21 cellular contexts compared by ENCODE assay signal in genomic region chr15:69502470-69503045, GRCh38. TPM values are rescaled to one million over a fixed set of nuclear protein-coding genes. Genes with fewer than 3 reads are reported as not detected.
DNase-seq lines count a peak whose midpoint lies in the region; TF ChIP-seq lines count a peak whose summit lies in the region.
"Had no signal": no experiment of that assay in that cellular context is flagged by ENCODE, and none has a peak within 500 bp of the region (broad histone marks: within the 10 kb centered on the region; RNA-seq: fewer than 3 reads in every experiment).

No MANE protein-coding gene starts in this region.

- H3K4me3 Mint-ChIP-seq in chondrocyte (ENCODE audit: unreplicated experiment) = no peak overlapping the region
- H3K4me3 Mint-ChIP-seq: activated naive CD4-positive, alpha-beta T cell treated with anti-CD3 and anti-CD28 coated beads, Interleukin-2, amount 50 U/mL, for 24 hours; CD14-positive monocyte had no signal

- H3K18ac ChIP-seq in neuronal stem cell (ENCODE audit: low read length) = peak overlapping the region; percentile 25

- TF ChIP-seq CTCF in C4-2B (conservative IDR thresholded peaks at IDR 0.05) = peak; percentile 33
- 0 out of 2 replicates have a peak, but pooled peaks have one; percentile 12 for TF ChIP-seq CTCF in LNCaP clone FGC (IDR thresholded peaks at IDR 0.05; ENCODE audit: control insufficient read depth, extremely low read depth, insufficient read depth)
- TF ChIP-seq CTCF in chondrocyte (IDR thresholded peaks at IDR 0.05) = peak; percentile 54
- TF ChIP-seq CTCF in RWPE1 (conservative IDR thresholded peaks at IDR 0.05; ENCODE audit: low read depth) = no peak

- no peak overlapping the region for H3K4ac ChIP-seq in neuronal stem cell (ENCODE audit: low read length)

- CTCF ChIA-PET in RWPE1 (lab: Yijun Ruan, JAX) = interaction anchor here (0.6 to 0.7 kb wide), 3 partner anchors 9 to 30 kb away, joined by 3 to 5 read pairs (median 4); no protein-coding TSS in a partner anchor

- peaks cover 3 to 13% of the 10 kb centered on the region in 2 donors for H3K4me1 ChIP-seq in neuronal stem cell (ENCODE audit: control insufficient read depth in 2 of 2, insufficient read depth in 1 of 2, low read depth in 1 of 2, low read length in 2 of 2)
- H3K4me1 ChIP-seq: body of pancreas, SJSA1, thyroid gland had no signal

- WGBS in neuronal stem cell (ENCODE audit: extremely low coverage in 2 of 2, insufficient read length in 2 of 2, insufficient replicate concordance in 1 of 2), 2 donors = no CpG with 5 or more reads among the region's 10 CpGs

- DNase-seq in LNCaP clone FGC (ENCODE audit: low read depth) (no peak), chondrocyte (ENCODE audit: low spot score) (no peak), neuronal stem cell (ENCODE audit: low spot score) (no peak), DMS 273 (lab: John Stamatoyannopoulos, UW; ENCODE audit: unreplicated experiment) (no peak), NCI-H1092 treated with DMSO at 0.1 percent for 48 hours (lab: John Stamatoyannopoulos, UW) (no peak), RWPE1 (ENCODE audit: low spot score) (no peak)
- no peak for DNase-seq in activated CD8-positive, alpha-beta memory T cell treated with anti-CD3 and anti-CD28 coated beads for 24 hours
- DNase-seq: activated CD4-positive, alpha-beta T cell treated with anti-CD3 and anti-CD28 coated beads for 4 hours; body of pancreas; DMS53; Karpas-422; mucosa of descending colon; NCI-H1436; NCI-H2227 treated with DMSO at 0.1 percent for 48 hours; ovary; small intestine; thyroid gland had no signal

- no peak overlapping the region for H2AK5ac ChIP-seq in neuronal stem cell (ENCODE audit: low read depth, low read length)

- H4K91ac ChIP-seq in neuronal stem cell (ENCODE audit: low read depth, low read length, poor library complexity) = no peak overlapping the region

- H3K14ac ChIP-seq in neuronal stem cell (ENCODE audit: low read length) = no peak overlapping the region

- no peak overlapping the region for H4K8ac ChIP-seq in neuronal stem cell (ENCODE audit: low read depth, low read length)

- H3K27ac Mint-ChIP-seq in chondrocyte (ENCODE audit: unreplicated experiment) = no peak overlapping the region
- H3K27ac Mint-ChIP-seq: activated naive CD4-positive, alpha-beta T cell treated with anti-CD3 and anti-CD28 coated beads, Interleukin-2, amount 50 U/mL, for 24 hours had no signal

- no peak overlapping the region for H3K4me2 ChIP-seq in neuronal stem cell (ENCODE audit: insufficient read depth, low read length, poor library complexity, severe bottlenecking)

- H2BK5ac ChIP-seq in neuronal stem cell (ENCODE audit: low read length) = no peak overlapping the region

- no peak overlapping the region for H2AFZ ChIP-seq in neuronal stem cell (ENCODE audit: low read length)

- no peaks in the 10 kb centered on the region for H3K9me3 Mint-ChIP-seq in chondrocyte (ENCODE audit: low read depth)
- H3K9me3 Mint-ChIP-seq: activated naive CD4-positive, alpha-beta T cell treated with anti-CD3 and anti-CD28 coated beads, Interleukin-2, amount 50 U/mL, for 24 hours had no signal

- POLR2A ChIA-PET in RWPE1 (lab: Yijun Ruan, JAX; ENCODE audit: low non-redundant PET) = no interaction called here

- H2BK15ac ChIP-seq in neuronal stem cell (ENCODE audit: low read length) = no peak overlapping the region

- H3K36me3 Mint-ChIP-seq in chondrocyte (ENCODE audit: low read depth) = peaks cover 1% of the 10 kb centered on the region
- H3K36me3 Mint-ChIP-seq: activated naive CD4-positive, alpha-beta T cell treated with anti-CD3 and anti-CD28 coated beads, Interleukin-2, amount 50 U/mL, for 24 hours; CD14-positive monocyte had no signal

- H2BK12ac ChIP-seq in neuronal stem cell (ENCODE audit: low read length) = no peak overlapping the region

- no peak overlapping the region for H3K23ac ChIP-seq in neuronal stem cell (ENCODE audit: low read depth, low read length, poor library complexity)

- H3K27me3 ChIP-seq in neuronal stem cell (ENCODE audit: control insufficient read depth in 3 of 3, insufficient read depth in 3 of 3, low read depth in 1 of 3, low read length in 3 of 3) = peaks cover 0 to 5% (median 0%) of the 10 kb centered on the region in 3 experiments
- H3K27me3 ChIP-seq: body of pancreas, ovary, SJSA1, thyroid gland had no signal

- no peaks in the 10 kb centered on the region for H3K4me1 Mint-ChIP-seq in chondrocyte (ENCODE audit: low read depth)
- H3K4me1 Mint-ChIP-seq: CD14-positive monocyte had no signal

- H3K79me1 ChIP-seq in neuronal stem cell (ENCODE audit: low read depth, low read length) = no peaks in the 10 kb centered on the region

- H3K4me3 ChIP-seq in LNCaP clone FGC (ENCODE audit: low read depth, low read length) (no peak overlapping the region), neuronal stem cell (ENCODE audit: low read length in 2 of 2) (no peak overlapping the region)
- H3K4me3 ChIP-seq: body of pancreas, mucosa of descending colon, ovary, SJSA1, thyroid gland had no signal

- H3K27ac ChIP-seq in C4-2B = no peak overlapping the region
- H3K27ac ChIP-seq in neuronal stem cell (replicated peaks; ENCODE audit: low read length) = no peak overlapping the region
- H3K27ac ChIP-seq in RWPE1 = no peak overlapping the region
- H3K27ac ChIP-seq: body of pancreas, ovary, SJSA1, thyroid gland had no signal

- peaks cover 15% of the 10 kb centered on the region for H3K27me3 Mint-ChIP-seq in chondrocyte (ENCODE audit: low read depth)
- H3K27me3 Mint-ChIP-seq: activated naive CD4-positive, alpha-beta T cell treated with anti-CD3 and anti-CD28 coated beads, Interleukin-2, amount 50 U/mL, for 24 hours had no signal

- no peaks in the 10 kb centered on the region for H3K36me3 ChIP-seq in neuronal stem cell (replicated peaks in 1 of 2; ENCODE audit: control insufficient read depth in 2 of 2, insufficient read depth in 2 of 2, low read length in 2 of 2)
- H3K36me3 ChIP-seq: ovary, SJSA1, thyroid gland had no signal

- H3K9me3 ChIP-seq in neuronal stem cell (replicated peaks in 1 of 2; ENCODE audit: control insufficient read depth in 2 of 2, insufficient read depth in 1 of 2, low read depth in 1 of 2, low read length in 2 of 2) = no peaks in the 10 kb centered on the region
- H3K9me3 ChIP-seq: body of pancreas, mucosa of descending colon, ovary, SJSA1, thyroid gland had no signal

- H3K9ac ChIP-seq in neuronal stem cell (ENCODE audit: low read depth, low read length, poor library complexity) = no peak overlapping the region

- H2BK120ac ChIP-seq in neuronal stem cell (ENCODE audit: low read depth, low read length) = no peak overlapping the region

RNA-seq across cellular contexts. Expression of gene RPLP1, which starts 49.9 kb away (rescaled TPM):
- 1,418 to 1,674 TPM (median 1,473 TPM) in 3 replicates for total RNA-seq in chondrocyte
- polyA plus RNA-seq in neuronal stem cell (2013, experiment 1 of 2) = 3,764 TPM
- 3,897 TPM for polyA plus RNA-seq in neuronal stem cell (2013, experiment 2 of 2)
